Comparison of ENCODE assay signal across 1 cellular context in genomic region chr3:56761887-56762605, GRCh38.
TF ChIP-seq lines count a peak whose summit lies in the region.

No MANE protein-coding gene starts in this region.

TF ChIP-seq in IMR-90, 13 proteins besides CTCF, POLR2A, EP300 and RAD21:
- TF ChIP-seq, protein P1, sequence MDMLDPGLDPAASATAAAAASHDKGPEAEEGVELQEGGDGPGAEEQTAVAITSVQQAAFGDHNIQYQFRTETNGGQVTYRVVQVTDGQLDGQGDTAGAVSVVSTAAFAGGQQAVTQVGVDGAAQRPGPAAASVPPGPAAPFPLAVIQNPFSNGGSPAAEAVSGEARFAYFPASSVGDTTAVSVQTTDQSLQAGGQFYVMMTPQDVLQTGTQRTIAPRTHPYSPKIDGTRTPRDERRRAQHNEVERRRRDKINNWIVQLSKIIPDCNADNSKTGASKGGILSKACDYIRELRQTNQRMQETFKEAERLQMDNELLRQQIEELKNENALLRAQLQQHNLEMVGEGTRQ (IDR thresholded peaks at IDR 0.05; ENCODE audit: low read depth, low read length) = no peak
- TF ChIP-seq, protein P2, sequence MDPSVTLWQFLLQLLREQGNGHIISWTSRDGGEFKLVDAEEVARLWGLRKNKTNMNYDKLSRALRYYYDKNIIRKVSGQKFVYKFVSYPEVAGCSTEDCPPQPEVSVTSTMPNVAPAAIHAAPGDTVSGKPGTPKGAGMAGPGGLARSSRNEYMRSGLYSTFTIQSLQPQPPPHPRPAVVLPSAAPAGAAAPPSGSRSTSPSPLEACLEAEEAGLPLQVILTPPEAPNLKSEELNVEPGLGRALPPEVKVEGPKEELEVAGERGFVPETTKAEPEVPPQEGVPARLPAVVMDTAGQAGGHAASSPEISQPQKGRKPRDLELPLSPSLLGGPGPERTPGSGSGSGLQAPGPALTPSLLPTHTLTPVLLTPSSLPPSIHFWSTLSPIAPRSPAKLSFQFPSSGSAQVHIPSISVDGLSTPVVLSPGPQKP (IDR thresholded peaks at IDR 0.05; ENCODE audit: borderline replicate concordance, low read depth, low read length) = no peak
- no peak for TF ChIP-seq MAZ (IDR thresholded peaks at IDR 0.05; ENCODE audit: borderline replicate concordance, low read depth, low read length)
- TF ChIP-seq RCOR1 (IDR thresholded peaks at IDR 0.05; ENCODE audit: insufficient replicate concordance, low read length) = no peak
- TF ChIP-seq FOS (IDR thresholded peaks at IDR 0.05; ENCODE audit: low read depth, low read length) = no peak
- no peak for TF ChIP-seq MAFK (IDR thresholded peaks at IDR 0.05; ENCODE audit: low read depth, low read length)
- no peak for TF ChIP-seq CEBPB (IDR thresholded peaks at IDR 0.05; ENCODE audit: low read depth, low read length)
TF ChIP-seq in IMR-90: peak in this region for 0.
